Comparison of ENCODE assay signal across 8 cellular contexts in the genomic region with DNA sequence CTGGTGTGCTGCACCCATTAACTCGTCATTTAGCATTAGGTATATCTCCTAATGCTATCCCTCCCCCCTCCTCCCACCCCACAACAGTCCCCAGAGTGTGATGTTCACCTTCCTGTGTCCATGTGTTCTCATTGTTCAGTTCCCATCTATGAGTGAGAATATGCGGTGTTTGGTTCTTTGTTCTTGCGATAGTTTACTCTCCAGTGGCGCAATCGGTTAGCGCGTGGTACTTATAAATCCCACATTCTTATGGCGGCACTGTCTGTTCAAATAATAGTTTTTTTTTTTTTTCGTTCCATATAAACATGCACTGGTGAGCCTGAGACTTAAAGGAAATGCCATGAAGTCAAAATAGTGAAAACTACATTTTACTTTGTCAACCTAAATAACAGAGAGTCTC. TPM values are rescaled to one million over a fixed set of nuclear protein-coding genes. Genes with fewer than 3 reads are reported as not detected.
DNase-seq lines count a peak whose midpoint lies in the region; ATAC-seq, FAIRE-seq and TF ChIP-seq lines count a peak whose summit lies in the region.
"Not testable (repeated sequence)": the region's sequence is repeated elsewhere in the genome, so short reads cannot be mapped to it uniquely, and the experiment has no call there.
"Had no signal": no experiment of that assay in that cellular context is flagged by ENCODE, and none has a peak within 500 bp of the region (broad histone marks: within the 10 kb centered on the region; RNA-seq: fewer than 3 reads in every experiment).

No MANE protein-coding gene starts in this region.

- H3K79me2 ChIP-seq in HepG2 (ENCODE audit: insufficient read depth, low read length): not testable (repeated sequence)

- TF ChIP-seq POLR2A in HepG2 (IDR thresholded peaks at IDR 0.05; ENCODE audit: insufficient read depth in 1 of 2, low read depth in 2 of 2, low read length in 2 of 2): not testable (repeated sequence)

- not testable (repeated sequence) for ATAC-seq in RWPE2 (ENCODE audit: low read depth)
- ATAC-seq in HepG2: peak; percentile 69

- 5% methylated on average over 9 of the region's 9 CpGs for WGBS in HepG2 (ENCODE audit: low lambda C conversion rate)

- DNase-seq in D721Med (ENCODE audit: insufficient read length, low spot score); GM19239 (ENCODE audit: insufficient read length, low spot score); RWPE2 (ENCODE audit: low spot score): not testable (repeated sequence)
- DNase-seq in MV-4-11 (lab: John Stamatoyannopoulos, UW) (peak; percentile 16), NOMO-1 treated with DMSO at 0.1 percent for 48 hours (lab: John Stamatoyannopoulos, UW; ENCODE audit: unreplicated experiment) (peak; percentile 16), HepG2 (ENCODE audit: low spot score) (peak; percentile 57)

- intact Hi-C loops in HepG2 (cut with micrococcal nuclease; ENCODE audit: unreplicated experiment): not testable (repeated sequence)

- POLR2A ChIA-PET in HepG2 (lab: Yijun Ruan, JAX): not testable (repeated sequence)

- not testable (repeated sequence) for TF ChIP-seq RAD21 in HepG2 (CRISPR knock-in tag; IDR thresholded peaks at IDR 0.05)

- in situ Hi-C loops in HepG2 (cut with HindIII; ENCODE audit: extremely low pct_ligation_motif_present, low pct_unique_long_range_greater_than_20kb): not testable (repeated sequence)

- not testable (repeated sequence) for TF ChIP-seq CTCF in D721Med (IDR thresholded peaks at IDR 0.05; ENCODE audit: insufficient read depth, missing control alignments); RWPE2 (IDR thresholded peaks at IDR 0.05; ENCODE audit: poor library complexity, severe bottlenecking); HepG2 (CRISPR knock-in tag; IDR thresholded peaks at IDR 0.05)

- peak overlapping the region; percentile 90 for H3K27ac ChIP-seq in RWPE2 (ENCODE audit: poor library complexity, severe bottlenecking)
- peak overlapping the region; percentile 38 for H3K27ac ChIP-seq in HepG2 (ENCODE audit: extremely low read length, insufficient read depth, low read length)

- not testable (repeated sequence) for TF ChIP-seq EP300 in HepG2 (IDR thresholded peaks at IDR 0.05; ENCODE audit: low read depth in 2 of 2, low read length in 2 of 2); HepG2 (CRISPR knock-in tag; IDR thresholded peaks at IDR 0.05; ENCODE audit: borderline replicate concordance)

- not testable (repeated sequence) for H3K27me3 ChIP-seq in RWPE2 (ENCODE audit: insufficient read depth, poor library complexity, severe bottlenecking); HepG2 (ENCODE audit: control insufficient read depth in 1 of 2, insufficient read depth in 2 of 2, low read length in 2 of 2)

- not testable (repeated sequence) for BruUV-seq in HepG2 (replicated peaks; lab: Mats Ljungman, UMichigan)

- CTCF ChIA-PET in HepG2 (lab: Yijun Ruan, JAX; ENCODE audit: low intra/inter-chr PET ratio, low total read pairs): not testable (repeated sequence)

- FAIRE-seq in D721Med (lab: Jason Lieb, UNC) (peak; percentile 80), GM19239 (lab: Jason Lieb, UNC) (peak; percentile 75), colon (lab: Jason Lieb, UNC) (peak; percentile 96)
- not testable (repeated sequence) for FAIRE-seq in HepG2 (lab: Jason Lieb, UNC)

- 0 out of 2 replicates have a peak overlapping the region, but pooled peaks have one; percentile 27 for H3K4me2 ChIP-seq in HepG2 (ENCODE audit: low read depth, low read length)

- H2AFZ ChIP-seq in HepG2 (ENCODE audit: low read length): not testable (repeated sequence)

- not testable (repeated sequence) for H3K36me3 ChIP-seq in RWPE2 (ENCODE audit: low read depth); HepG2 (replicated peaks in 1 of 2; ENCODE audit: control insufficient read depth in 1 of 2, insufficient read depth in 2 of 2, low read length in 2 of 2)

- not testable (repeated sequence) for H3K4me3 ChIP-seq in RWPE2 (ENCODE audit: severe bottlenecking); HepG2 (replicated peaks in 1 of 3; ENCODE audit: insufficient read depth in 1 of 3, low read depth in 2 of 3, low read length in 3 of 3)

- H3K4me1 ChIP-seq in RWPE2 (ENCODE audit: insufficient read depth, poor library complexity, severe bottlenecking): peaks cover 15% of the 10 kb centered on the region
- peaks cover 36% of the 10 kb centered on the region for H3K4me1 ChIP-seq in HepG2 (ENCODE audit: insufficient read depth, low read length)

- H4K20me1 ChIP-seq in HepG2 (ENCODE audit: insufficient read depth, low read length): not testable (repeated sequence)

- H3K9me3 ChIP-seq in RWPE2 (ENCODE audit: severe bottlenecking); HepG2 (ENCODE audit: low read length): not testable (repeated sequence)

- H3K9ac ChIP-seq in HepG2 (ENCODE audit: insufficient read depth, low read depth, low read length): not testable (repeated sequence)

TF ChIP-seq in HepG2, 621 proteins besides CTCF, POLR2A, EP300 and RAD21 (continues in another document):
- peak; percentile 41 for TF ChIP-seq TCF7 (IDR thresholded peaks at IDR 0.05; ENCODE audit: low read depth)
- TF ChIP-seq, protein P1, sequence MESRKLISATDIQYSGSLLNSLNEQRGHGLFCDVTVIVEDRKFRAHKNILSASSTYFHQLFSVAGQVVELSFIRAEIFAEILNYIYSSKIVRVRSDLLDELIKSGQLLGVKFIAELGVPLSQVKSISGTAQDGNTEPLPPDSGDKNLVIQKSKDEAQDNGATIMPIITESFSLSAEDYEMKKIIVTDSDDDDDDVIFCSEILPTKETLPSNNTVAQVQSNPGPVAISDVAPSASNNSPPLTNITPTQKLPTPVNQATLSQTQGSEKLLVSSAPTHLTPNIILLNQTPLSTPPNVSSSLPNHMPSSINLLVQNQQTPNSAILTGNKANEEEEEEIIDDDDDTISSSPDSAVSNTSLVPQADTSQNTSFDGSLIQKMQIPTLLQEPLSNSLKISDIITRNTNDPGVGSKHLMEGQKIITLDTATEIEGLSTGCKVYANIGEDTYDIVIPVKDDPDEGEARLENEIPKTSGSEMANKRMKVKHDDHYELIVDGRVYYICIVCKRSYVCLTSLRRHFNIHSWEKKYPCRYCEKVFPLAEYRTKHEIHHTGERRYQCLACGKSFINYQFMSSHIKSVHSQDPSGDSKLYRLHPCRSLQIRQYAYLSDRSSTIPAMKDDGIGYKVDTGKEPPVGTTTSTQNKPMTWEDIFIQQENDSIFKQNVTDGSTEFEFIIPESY (CRISPR knock-in tag; IDR thresholded peaks at IDR 0.05): 0 out of 2 replicates have a peak, but pooled peaks have one; percentile 31
- peak; percentile 43; the same call in 1 of the 2 replicates for TF ChIP-seq SOX13 (IDR thresholded peaks at IDR 0.05)
- peak in 1 of 2 experiments; percentile 83; a peak in 2 of 4 replicates for TF ChIP-seq SOX13 (CRISPR knock-in tag; conservative IDR thresholded peaks at IDR 0.05 in 1 of 2, IDR thresholded peaks at IDR 0.05 in 1 of 2)
- peak; percentile 82 for TF ChIP-seq SOX5 (CRISPR knock-in tag; IDR thresholded peaks at IDR 0.05; ENCODE audit: borderline replicate concordance)
- TF ChIP-seq ARID5B (CRISPR knock-in tag; IDR thresholded peaks at IDR 0.05): peak; percentile 17

RNA-seq across cellular contexts. Expression of gene PNPLA4, which starts 59.5 kb away (rescaled TPM):
- total RNA-seq in HepG2 (2016; rRNA removed; fragmentation: Illumina TruSeq; extraction: Trizol): 14.9 and 17.7 TPM in 2 replicates
- 14.2 and 21.2 TPM in 2 replicates for total RNA-seq in HepG2 (2016; cell fraction: cytosol; rRNA removed; fragmentation: Illumina TruSeq; extraction: Trizol; ENCODE audit: low read depth)
- 15.5 and 16.6 TPM in 2 replicates for total RNA-seq in HepG2 (2016; cell fraction: insoluble cytoplasmic fraction; rRNA removed; fragmentation: Illumina TruSeq; extraction: Trizol)
- 16.4 and 18.9 TPM in 2 replicates for total RNA-seq in HepG2 (2016; cell fraction: membrane; rRNA removed; fragmentation: Illumina TruSeq; extraction: Trizol)
- total RNA-seq in HepG2 (2016; cell fraction: nucleus; rRNA removed; fragmentation: Illumina TruSeq; extraction: Trizol): 7.5 and 11.0 TPM in 2 replicates
- polyA plus RNA-seq in HepG2 (2011; rRNA removed): 13.0 and 15.7 TPM in 2 replicates
- polyA plus RNA-seq in HepG2 (2011; cell fraction: cytosol; rRNA removed): 20.4 and 25.8 TPM in 2 replicates
- polyA plus RNA-seq in HepG2 (2011; cell fraction: nucleus; rRNA removed): 7.1 and 8.5 TPM in 2 replicates
- 11.3 and 14.2 TPM in 2 replicates for polyA plus RNA-seq in HepG2 (2012)
- 29.0 and 38.5 TPM in 2 replicates for polyA plus RNA-seq in HepG2 (2016; cell fraction: cytosol; fragmentation: Illumina TruSeq; extraction: Trizol; ENCODE audit: low read depth)
- 23.3 and 24.2 TPM in 2 replicates for polyA plus RNA-seq in HepG2 (2016; cell fraction: insoluble cytoplasmic fraction; fragmentation: Illumina TruSeq; extraction: Trizol; ENCODE audit: low read depth)
- 22.3 and 28.8 TPM in 2 replicates for polyA plus RNA-seq in HepG2 (2016; cell fraction: membrane; fragmentation: Illumina TruSeq; extraction: Trizol; ENCODE audit: low read depth)
- polyA plus RNA-seq in HepG2 (2016; cell fraction: nucleus; fragmentation: Illumina TruSeq; extraction: Trizol; ENCODE audit: insufficient read depth, low read depth): 17.3 and 18.8 TPM in 2 replicates
- polyA minus RNA-seq in HepG2 (2011; rRNA and poly(A)+ RNA removed; ENCODE audit: low replicate concordance): 11.0 and 27.6 TPM in 2 replicates
- polyA minus RNA-seq in HepG2 (2011; cell fraction: cytosol; rRNA and poly(A)+ RNA removed): 6.4 and 8.7 TPM in 2 replicates
- polyA minus RNA-seq in HepG2 (2011; cell fraction: nucleus; rRNA and poly(A)+ RNA removed): 2.7 and 3.9 TPM in 2 replicates
- total RNA-seq: H4 had no signal
